35 cellular contexts compared by ENCODE assay signal in the genomic region with DNA sequence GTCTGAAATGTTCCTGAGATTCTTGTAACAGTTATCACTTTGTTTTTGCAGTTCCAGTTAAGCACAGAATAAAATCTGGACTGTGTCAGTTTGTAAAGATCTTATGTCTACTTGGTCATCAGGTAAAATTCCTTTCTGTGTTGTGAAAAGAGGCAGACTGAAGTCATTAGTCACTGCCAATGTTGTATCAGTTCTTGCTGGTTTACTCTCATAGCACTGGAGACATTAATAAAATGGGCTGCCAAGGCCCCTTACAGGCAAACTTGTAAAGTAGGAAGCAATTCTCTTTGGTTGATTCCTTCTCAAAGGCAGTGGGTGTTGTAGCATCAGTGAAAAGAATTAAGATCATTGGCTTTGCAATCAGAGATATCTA.
"Had no signal": no experiment of that assay in that cellular context is flagged by ENCODE, and none has a peak within 500 bp of the region (broad histone marks: within the 10 kb centered on the region; RNA-seq: fewer than 3 reads in every experiment).

No MANE protein-coding gene starts in this region.

- H3K36me3 ChIP-seq: ascending aorta, cardiac muscle cell, MG63, Peyer's patch, SJSA1, WERI-Rb-1 had no signal

- H3K9me3 ChIP-seq: ascending aorta, MG63, Peyer's patch, SJSA1 had no signal

- H3K27me3 Mint-ChIP-seq: activated CD8-positive, alpha-beta T cell treated with anti-CD3 and anti-CD28 coated beads for 36 hours; activated naive CD8-positive, alpha-beta T cell treated with anti-CD3 and anti-CD28 coated beads for 36 hours had no signal

- DNase-seq: activated CD4-positive, alpha-beta T cell treated with anti-CD3 and anti-CD28 coated beads for 1 hour; activated CD4-positive, alpha-beta T cell treated with anti-CD3 and anti-CD28 coated beads for 48 hours; activated CD4-positive, CD25-positive, alpha-beta regulatory T cell; activated CD8-positive, alpha-beta T cell treated with anti-CD3 and anti-CD28 coated beads for 36 hours; activated effector memory CD4-positive, alpha-beta T cell treated with anti-CD3 and anti-CD28 coated beads, Interleukin-2, amount 50 U/mL, for 16 hours; activated naive CD4-positive, alpha-beta T cell; activated naive CD4-positive, alpha-beta T cell treated with anti-CD3 and anti-CD28 coated beads, Interleukin-2, amount 50 U/mL, for 16 hours; activated naive CD8-positive, alpha-beta T cell treated with anti-CD3 and anti-CD28 coated beads for 36 hours; activated T-cell treated with anti-CD3 and anti-CD28 coated beads, Interleukin-2, amount 50 U/mL, for 1 hour; activated T-cell treated with anti-CD3 and anti-CD28 coated beads, Interleukin-2, amount 50 U/mL, for 72 hours; amygdala; Kasumi-1; KG1; MG63; MV-4-11; NCI-H1092; NCI-H1436 treated with DMSO at 0.1 percent for 48 hours; NCI-H1694 treated with DMSO at 0.1 percent for 48 hours; NCI-H2029; NCI-H345; NCI-H524 treated with DMSO at 0.1 percent for 48 hours; NK-92 treated with Interleukin-12 subunit alpha and Interleukin-12 subunit beta, amount 100 ng/mL, for 24 hours; PC-3; Peyer's patch; RPMI8226; SHP77 treated with DMSO at 0.1 percent for 48 hours; SW 1271; T-helper 1 cell; T-helper 2 cell; T-helper 9 cell; WERI-Rb-1 had no signal

- H3K4me3 ChIP-seq: ascending aorta, cardiac muscle cell, MG63, Peyer's patch, SJSA1 had no signal

- H3K36me3 Mint-ChIP-seq: activated naive CD8-positive, alpha-beta T cell treated with anti-CD3 and anti-CD28 coated beads for 36 hours had no signal

- H3K4me1 Mint-ChIP-seq: activated T-helper 17 cell treated with anti-CD3 and anti-CD28 coated beads, Interleukin-2, amount 50 U/mL, for 72 hours had no signal

- H3K27ac ChIP-seq: ascending aorta, cardiac muscle cell, Peyer's patch, SJSA1, WERI-Rb-1 had no signal

- H3K27me3 ChIP-seq: ascending aorta, cardiac muscle cell, MG63, Peyer's patch had no signal

- H3K27ac Mint-ChIP-seq: activated CD8-positive, alpha-beta T cell treated with anti-CD3 and anti-CD28 coated beads for 36 hours; activated naive CD8-positive, alpha-beta T cell treated with anti-CD3 and anti-CD28 coated beads for 36 hours; activated T-cell treated with anti-CD3 and anti-CD28 coated beads, Interleukin-2, amount 50 U/mL, for 72 hours; activated T-helper 17 cell treated with anti-CD3 and anti-CD28 coated beads, Interleukin-2, amount 50 U/mL, for 72 hours had no signal

- ATAC-seq: activated CD8-positive, alpha-beta T cell treated with anti-CD3 and anti-CD28 coated beads for 36 hours; activated T-cell treated with anti-CD3 and anti-CD28 coated beads, Interleukin-2, amount 50 U/mL, for 72 hours; activated T-helper 17 cell treated with anti-CD3 and anti-CD28 coated beads, Interleukin-2, amount 50 U/mL, for 72 hours; PC-3 had no signal

- H3K9me3 Mint-ChIP-seq: activated CD8-positive, alpha-beta T cell treated with anti-CD3 and anti-CD28 coated beads for 36 hours; activated naive CD8-positive, alpha-beta T cell treated with anti-CD3 and anti-CD28 coated beads for 36 hours; activated T-helper 17 cell treated with anti-CD3 and anti-CD28 coated beads, Interleukin-2, amount 50 U/mL, for 72 hours had no signal

- H3K4me1 ChIP-seq: ascending aorta, Peyer's patch, SJSA1 had no signal

- H3K4me3 Mint-ChIP-seq: activated CD8-positive, alpha-beta T cell treated with anti-CD3 and anti-CD28 coated beads for 36 hours; activated naive CD8-positive, alpha-beta T cell treated with anti-CD3 and anti-CD28 coated beads for 36 hours; activated T-cell treated with anti-CD3 and anti-CD28 coated beads, Interleukin-2, amount 50 U/mL, for 72 hours; activated T-helper 17 cell treated with anti-CD3 and anti-CD28 coated beads, Interleukin-2, amount 50 U/mL, for 72 hours had no signal
